ENCODE assay signal across 25 cellular contexts in genomic region chr3:152593242-152593641, GRCh38.
"Had no signal": no experiment of that assay in that cellular context is flagged by ENCODE, and none has a peak within 500 bp of the region (broad histone marks: within the 10 kb centered on the region; RNA-seq: fewer than 3 reads in every experiment).

No MANE protein-coding gene starts in this region.

- H3K36me3 Mint-ChIP-seq: naive thymus-derived CD8-positive, alpha-beta T cell had no signal

- H3K27ac Mint-ChIP-seq: effector memory CD8-positive, alpha-beta T cell; T-helper 1 cell treated with Interleukin-12 subunit alpha and Interleukin-12 subunit beta and Interleukin-4 antibody, amounts not matched to agents 30 μg/mL and 1 μg/mL, for 36 hours had no signal

- H3K27me3 Mint-ChIP-seq: naive thymus-derived CD8-positive, alpha-beta T cell had no signal

- H3K9me3 Mint-ChIP-seq: effector memory CD8-positive, alpha-beta T cell; naive thymus-derived CD8-positive, alpha-beta T cell; T-helper 1 cell treated with Interleukin-12 subunit alpha and Interleukin-12 subunit beta and Interleukin-4 antibody, amounts not matched to agents 30 μg/mL and 1 μg/mL, for 36 hours had no signal

- ATAC-seq: effector memory CD8-positive, alpha-beta T cell; gastroesophageal sphincter; mucosa of descending colon; naive thymus-derived CD8-positive, alpha-beta T cell; stimulated activated naive CD8-positive, alpha-beta T cell treated with anti-CD3 and anti-CD28 coated beads, Interleukin-15, Interleukin-2, amounts not matched to agents 100 U/mL and 50 U/mL, for 24 hours had no signal

- H3K4me3 Mint-ChIP-seq: effector memory CD8-positive, alpha-beta T cell; T-helper 1 cell treated with Interleukin-12 subunit alpha and Interleukin-12 subunit beta and Interleukin-4 antibody, amounts not matched to agents 30 μg/mL and 1 μg/mL, for 36 hours had no signal

- H3K27ac ChIP-seq: colonic mucosa, dorsolateral prefrontal cortex, esophagus squamous epithelium, prostate gland, right atrium auricular region, spleen, thyroid gland had no signal

- H3K4me3 ChIP-seq: colonic mucosa, dorsolateral prefrontal cortex, esophagus squamous epithelium, gastroesophageal sphincter, mucosa of descending colon, prostate gland, right atrium auricular region, spleen, thyroid gland had no signal

- H3K36me3 ChIP-seq: colonic mucosa, esophagus squamous epithelium, gastroesophageal sphincter, prostate gland, right atrium auricular region, spleen, thyroid gland had no signal

- H3K27me3 ChIP-seq: colonic mucosa, dorsolateral prefrontal cortex, esophagus squamous epithelium, gastroesophageal sphincter, right atrium auricular region, spleen, thyroid gland had no signal

- H3K4me1 ChIP-seq: prostate gland had no signal

- H3K9me3 ChIP-seq: colonic mucosa, esophagus squamous epithelium, gastroesophageal sphincter, mucosa of descending colon, prostate gland, right atrium auricular region, spleen, thyroid gland had no signal

- DNase-seq: activated CD4-positive, alpha-beta T cell treated with anti-CD3 and anti-CD28 coated beads for 4 hours; activated CD4-positive, alpha-beta T cell treated with anti-CD3 and anti-CD28 coated beads, Interleukin-2, amount 50 U/mL, for 48 hours; activated CD4-positive, CD25-positive, alpha-beta regulatory T cell; activated naive CD4-positive, alpha-beta T cell treated with Interleukin-2 at 50 U/mL for 16 hours; activated T-cell treated with anti-CD3 and anti-CD28 coated beads, Interleukin-2, amount 50 U/mL, for 48 hours; amygdala; colonic mucosa; dorsolateral prefrontal cortex; effector memory CD8-positive, alpha-beta T cell; esophagus squamous epithelium; head of caudate nucleus; hypothalamus; left ventricle myocardium superior; mesenchymal stem cell; mucosa of descending colon; naive thymus-derived CD8-positive, alpha-beta T cell; spleen; stimulated activated CD4-positive, alpha-beta T cell treated with anti-CD3 and anti-CD28 coated beads, Interleukin-4, amount 100 ng/mL, for 1 hour; stimulated activated naive CD8-positive, alpha-beta T cell treated with anti-CD3 and anti-CD28 coated beads, Interleukin-15, Interleukin-2, amounts not matched to agents 100 U/mL and 50 U/mL, for 24 hours; T1000; thyroid gland had no signal
